Comparison of ENCODE assay signal across 12 cellular contexts in the genomic region with DNA sequence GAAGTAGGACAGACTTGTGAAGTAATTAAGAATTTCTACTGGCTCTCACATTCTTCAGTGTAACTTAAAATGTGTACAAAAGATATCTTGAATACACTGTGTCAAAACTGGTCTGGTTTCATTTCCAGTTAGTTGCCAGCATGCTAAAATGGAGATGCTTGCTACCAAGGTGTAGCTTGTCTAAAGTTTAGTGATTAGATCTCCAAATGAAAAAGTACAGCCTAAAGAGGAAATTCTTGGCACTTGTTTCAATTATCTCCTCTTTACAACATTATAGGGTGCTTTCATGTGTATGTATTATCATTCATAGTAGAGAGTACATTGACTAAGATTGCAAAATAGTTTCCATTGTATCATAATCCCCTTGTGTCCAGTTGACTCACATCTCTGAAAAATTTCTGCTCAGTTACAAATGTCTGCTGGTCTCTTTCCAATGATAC.
DNase-seq lines count a peak whose midpoint lies in the region; ATAC-seq, FAIRE-seq and TF ChIP-seq lines count a peak whose summit lies in the region.
"Had no signal": no experiment of that assay in that cellular context is flagged by ENCODE, and none has a peak within 500 bp of the region (broad histone marks: within the 10 kb centered on the region; RNA-seq: fewer than 3 reads in every experiment).

No MANE protein-coding gene starts in this region.

- H3K27me3 ChIP-seq in bronchial epithelial cell (ENCODE audit: control insufficient read depth, insufficient read depth, low read length) (no peaks in the 10 kb centered on the region), kidney epithelial cell (ENCODE audit: control insufficient read depth, insufficient read depth, low read length) (no peaks in the 10 kb centered on the region)
- H3K27me3 ChIP-seq: BE2C had no signal

- no peak overlapping the region for H3K4me3 Mint-ChIP-seq in stimulated activated memory B cell treated with anti-CD40 and anti-IgM and Interleukin-4, amounts not matched to agents 10 μg/mL and 1 μg/mL and 100 μg/mL, for 72 hours

- TF ChIP-seq CTCF in AG04449 (IDR thresholded peaks at IDR 0.05; ENCODE audit: insufficient read depth, low read length, missing control alignments) (no peak), LNCaP clone FGC (IDR thresholded peaks at IDR 0.05; ENCODE audit: control insufficient read depth, extremely low read depth, insufficient read depth) (no peak), bronchial epithelial cell (IDR thresholded peaks at IDR 0.05; ENCODE audit: insufficient read depth, low read length, severe bottlenecking) (no peak), kidney epithelial cell (IDR thresholded peaks at IDR 0.05; ENCODE audit: insufficient read depth, low read length, poor library complexity, severe bottlenecking) (no peak)

- POLR2A ChIA-PET in AG04449 (lab: Yijun Ruan, JAX) = no interaction called here

- no peaks in the 10 kb centered on the region for H3K27me3 Mint-ChIP-seq in stimulated activated memory B cell treated with anti-CD40 and anti-IgM and Interleukin-4, amounts not matched to agents 10 μg/mL and 1 μg/mL and 100 μg/mL, for 72 hours

- H3K36me3 ChIP-seq in bronchial epithelial cell (ENCODE audit: control insufficient read depth, insufficient read depth, low read length) = no peaks in the 10 kb centered on the region
- no peaks in the 10 kb centered on the region for H3K36me3 ChIP-seq in kidney epithelial cell (ENCODE audit: control insufficient read depth, insufficient read depth, low read length)
- H3K36me3 ChIP-seq: BE2C had no signal

- H3K9me3 Mint-ChIP-seq in stimulated activated memory B cell treated with anti-CD40 and anti-IgM and Interleukin-4, amounts not matched to agents 10 μg/mL and 1 μg/mL and 100 μg/mL, for 72 hours = no peaks in the 10 kb centered on the region

- peaks cover 41% of the 10 kb centered on the region for H3K36me3 Mint-ChIP-seq in stimulated activated memory B cell treated with anti-CD40 and anti-IgM and Interleukin-4, amounts not matched to agents 10 μg/mL and 1 μg/mL and 100 μg/mL, for 72 hours

- peaks cover 5% of the 10 kb centered on the region for H3K4me1 Mint-ChIP-seq in stimulated activated memory B cell treated with anti-CD40 and anti-IgM and Interleukin-4, amounts not matched to agents 10 μg/mL and 1 μg/mL and 100 μg/mL, for 72 hours

- H3K27ac Mint-ChIP-seq in stimulated activated memory B cell treated with anti-CD40 and anti-IgM and Interleukin-4, amounts not matched to agents 10 μg/mL and 1 μg/mL and 100 μg/mL, for 72 hours = no peak overlapping the region

- no peak for ATAC-seq in stimulated activated memory B cell treated with anti-CD40 and anti-IgM and Interleukin-4, amounts not matched to agents 10 μg/mL and 1 μg/mL and 100 μg/mL, for 72 hours
- ATAC-seq in GM21381 (IDR thresholded peaks at IDR 0.05; ENCODE audit: unreplicated experiment) = no peak

- CTCF ChIA-PET in AG04449 (lab: Yijun Ruan, JAX) = no interaction called here

- no peak for FAIRE-seq in bronchial epithelial cell (lab: Jason Lieb, UNC)
- FAIRE-seq: urothelium cell line had no signal

- H3K4me3 ChIP-seq in AG04449 (ENCODE audit: low read depth, low read length) = no peak overlapping the region
- H3K4me3 ChIP-seq in LNCaP clone FGC (ENCODE audit: low read depth, low read length) = no peak overlapping the region
- no peak overlapping the region for H3K4me3 ChIP-seq in bronchial epithelial cell (ENCODE audit: low read depth, low read length)
- H3K4me3 ChIP-seq in kidney epithelial cell (ENCODE audit: low read depth, low read length) = no peak overlapping the region

- DNase-seq in AG04449 (ENCODE audit: low read depth, low spot score) = peak; percentile 46
- DNase-seq in LNCaP clone FGC (ENCODE audit: low read depth) = peak; percentile 82
- peak; percentile 83 for DNase-seq in bronchial epithelial cell (ENCODE audit: low read depth)
- DNase-seq in kidney epithelial cell (ENCODE audit: low read depth) = peak; percentile 5
- DNase-seq in RPMI8226 = no peak
- no peak for DNase-seq in NCI-H524 (lab: John Stamatoyannopoulos, UW)
- DNase-seq: BE2C, nucleus accumbens, T-helper 1 cell had no signal

Comparison
In these comparisons a context has a peak if more than half of its experiments do, and no peak if none do; other contexts are left out.
1. DNase-seq: peak in AG04449 (single experiment), LNCaP clone FGC (single experiment), bronchial epithelial cell (single experiment) and kidney epithelial cell (single experiment); none in RPMI8226 (single experiment) and NCI-H524 (0 of 2).